In genomic region chr1:110870721-110871388, GRCh38 we compare ENCODE assay signal across 18 cellular contexts. TPM values are rescaled to one million over a fixed set of nuclear protein-coding genes. Genes with fewer than 3 reads are reported as not detected.
DNase-seq lines count a peak whose midpoint lies in the region; ATAC-seq, FAIRE-seq and TF ChIP-seq lines count a peak whose summit lies in the region.
"Had no signal": no experiment of that assay in that cellular context is flagged by ENCODE, and none has a peak within 500 bp of the region (broad histone marks: within the 10 kb centered on the region; RNA-seq: fewer than 3 reads in every experiment).

No MANE protein-coding gene starts in this region.

- peaks cover 28% of the 10 kb centered on the region for H3K36me3 Mint-ChIP-seq in CD8-positive, alpha-beta T cell
- peaks cover 59% of the 10 kb centered on the region for H3K36me3 Mint-ChIP-seq in activated CD4-positive, alpha-beta memory T cell treated with anti-CD3 and anti-CD28 coated beads, Interleukin-2, amount 10 ng/mL, durations not matched to agents 7 days and 5 days (ENCODE audit: low read depth)
- no peaks in the 10 kb centered on the region for H3K36me3 Mint-ChIP-seq in nephron progenitor cell (ENCODE audit: low read depth)

- H3K4ac ChIP-seq in mesendoderm (ENCODE audit: low read depth, low read length), result no peak overlapping the region

- no CpG with 5 or more reads among the region's 3 CpGs for WGBS in mesendoderm (ENCODE audit: extremely low coverage, insufficient coverage, low lambda C conversion rate)

- peak overlapping the region; percentile 98 for H3K27ac Mint-ChIP-seq in CD8-positive, alpha-beta T cell
- peak overlapping the region; percentile 34 for H3K27ac Mint-ChIP-seq in activated CD4-positive, alpha-beta memory T cell treated with anti-CD3 and anti-CD28 coated beads, Interleukin-2, amount 10 ng/mL, durations not matched to agents 7 days and 5 days
- no peak overlapping the region for H3K27ac Mint-ChIP-seq in nephron progenitor cell

- H3K4me1 ChIP-seq in CD8-positive, alpha-beta T cell (ENCODE audit: insufficient read depth, low read length), result peaks cover 29% of the 10 kb centered on the region
- no peaks in the 10 kb centered on the region for H3K4me1 ChIP-seq in mesendoderm (ENCODE audit: control insufficient read depth, low read depth, low read length)

- intact Hi-C loops in CD8-positive, alpha-beta T cell (cut with DNase I, micrococcal nuclease), result loop anchor here (5.0 to 10.0 kb wide), 6 partner anchors 39 to 534 kb away; partner anchors contain the start of genes CEPT1 (in 1 of the 2), DRAM2 (in 1 of the 2) and RBM15 (in 1 of the 2)

- H3K23ac ChIP-seq in mesendoderm (ENCODE audit: low read length), result no peak overlapping the region

- peak overlapping the region; percentile 95 for H3K27ac ChIP-seq in CD8-positive, alpha-beta T cell (ENCODE audit: low read depth, low read length)
- no peak overlapping the region for H3K27ac ChIP-seq in mesendoderm (ENCODE audit: low read depth, low read length)
- H3K27ac ChIP-seq: HL-60, left lung had no signal

- H3K4me1 Mint-ChIP-seq in CD8-positive, alpha-beta T cell (ENCODE audit: low read depth), result peaks cover 55% of the 10 kb centered on the region
- H3K4me1 Mint-ChIP-seq in activated CD4-positive, alpha-beta memory T cell treated with anti-CD3 and anti-CD28 coated beads, Interleukin-2, amount 10 ng/mL, durations not matched to agents 7 days and 5 days, result peaks cover 29% of the 10 kb centered on the region
- H3K4me1 Mint-ChIP-seq in nephron progenitor cell, result peaks cover 4% of the 10 kb centered on the region

- no peak overlapping the region for H3K4me2 ChIP-seq in mesendoderm (ENCODE audit: low read length)

- H2BK15ac ChIP-seq in mesendoderm (replicated peaks; ENCODE audit: low read depth), result no peak overlapping the region

- H3K4me3 ChIP-seq in CD8-positive, alpha-beta T cell (ENCODE audit: low read depth, low read length), result no peak overlapping the region
- no peak overlapping the region for H3K4me3 ChIP-seq in mesendoderm (ENCODE audit: low read length)
- H3K4me3 ChIP-seq: left lung had no signal

- H3K18ac ChIP-seq in mesendoderm (ENCODE audit: low read length), result no peak overlapping the region

- H3K79me1 ChIP-seq in mesendoderm (ENCODE audit: low read length), result no peaks in the 10 kb centered on the region

- H2AK5ac ChIP-seq in mesendoderm (ENCODE audit: low read length), result no peak overlapping the region

- H3K4me3 Mint-ChIP-seq in CD8-positive, alpha-beta T cell, result peak overlapping the region; percentile 29
- H3K4me3 Mint-ChIP-seq in activated CD4-positive, alpha-beta memory T cell treated with anti-CD3 and anti-CD28 coated beads, Interleukin-2, amount 10 ng/mL, durations not matched to agents 7 days and 5 days, result no peak overlapping the region
- H3K4me3 Mint-ChIP-seq in nephron progenitor cell, result no peak overlapping the region

- H3K56ac ChIP-seq in mesendoderm (ENCODE audit: low read length), result no peak overlapping the region

- H3K36me3 ChIP-seq in CD8-positive, alpha-beta T cell (ENCODE audit: insufficient read depth, low read length), result no peaks in the 10 kb centered on the region
- H3K36me3 ChIP-seq in mesendoderm (ENCODE audit: control insufficient read depth, insufficient read depth, low read length), result no peaks in the 10 kb centered on the region
- H3K36me3 ChIP-seq: left lung had no signal

- CTCF ChIA-PET in CD8-positive, alpha-beta T cell (lab: Charles Lee), result interaction anchor here (1.1 kb wide), 2 partner anchors 41 to 122 kb away, joined by 3 to 4 read pairs; no protein-coding TSS in a partner anchor
- CTCF ChIA-PET in activated CD4-positive, alpha-beta memory T cell treated with anti-CD3 and anti-CD28 coated beads, Interleukin-2, amount 10 ng/mL, durations not matched to agents 7 days and 5 days (lab: Charles Lee), result interaction anchor here (1.0 kb wide), 1 partner anchor 84 kb away, joined by 3 read pairs; no protein-coding TSS in a partner anchor

- peak; percentile 30 for FAIRE-seq in GM12892 (lab: Jason Lieb, UNC)

- no peaks in the 10 kb centered on the region for H3K9me3 ChIP-seq in CD8-positive, alpha-beta T cell (ENCODE audit: low read length)

- ATAC-seq in CD8-positive, alpha-beta T cell, result no peak
- no peak for ATAC-seq in GM18867 (IDR thresholded peaks at IDR 0.05; ENCODE audit: unreplicated experiment)
- ATAC-seq: left lung had no signal

- H2BK5ac ChIP-seq in mesendoderm (ENCODE audit: low read length), result no peak overlapping the region

- no peaks in the 10 kb centered on the region for H3K27me3 Mint-ChIP-seq in CD8-positive, alpha-beta T cell (ENCODE audit: low read depth)
- H3K27me3 Mint-ChIP-seq in activated CD4-positive, alpha-beta memory T cell treated with anti-CD3 and anti-CD28 coated beads, Interleukin-2, amount 10 ng/mL, durations not matched to agents 7 days and 5 days, result no peaks in the 10 kb centered on the region
- no peaks in the 10 kb centered on the region for H3K27me3 Mint-ChIP-seq in nephron progenitor cell (ENCODE audit: low read depth, poor library complexity)

- no peak overlapping the region for H3K9ac ChIP-seq in mesendoderm (ENCODE audit: low read length)

- no peak for TF ChIP-seq POLR2A in GM12892 (IDR thresholded peaks at IDR 0.05; ENCODE audit: low read depth, low read length)

- H3K27me3 ChIP-seq in CD8-positive, alpha-beta T cell (ENCODE audit: insufficient read depth, low read length), result no peaks in the 10 kb centered on the region
- H3K27me3 ChIP-seq in mesendoderm (ENCODE audit: insufficient read depth, low read length, poor library complexity), result no peaks in the 10 kb centered on the region
- H3K27me3 ChIP-seq: left lung had no signal

- no peak for DNase-seq in CD8-positive, alpha-beta T cell
- DNase-seq in GM12892 (ENCODE audit: insufficient read length) (no peak), mesendoderm (peak; percentile 19), NCI-H2029 treated with DMSO at 0.1 percent for 48 hours (lab: John Stamatoyannopoulos, UW) (no peak), nephron progenitor cell (no peak)
- DNase-seq in activated CD4-positive, alpha-beta memory T cell treated with anti-CD3 and anti-CD28 coated beads, Interleukin-2, amount 10 ng/mL, durations not matched to agents 7 days and 5 days, result no peak
- DNase-seq: activated CD8-positive, alpha-beta memory T cell treated with anti-CD3 and anti-CD28 coated beads, Interleukin-2, amount 50 U/mL, for 48 hours; hippocampal formation; Kasumi-1; left lung; NCI-H2029; NCI-H69; SIG-M5 had no signal

- H4K5ac ChIP-seq in mesendoderm (ENCODE audit: low read length), result no peak overlapping the region

- H2BK120ac ChIP-seq in mesendoderm (ENCODE audit: low read depth, low read length), result no peak overlapping the region

- H4K8ac ChIP-seq in mesendoderm (ENCODE audit: low read depth, low read length), result no peak overlapping the region

- TF ChIP-seq CTCF in CD8-positive, alpha-beta T cell (IDR thresholded peaks at IDR 0.05), result no peak
- no peak for TF ChIP-seq CTCF in nephron progenitor cell (IDR thresholded peaks at IDR 0.05)

- POLR2A ChIA-PET in CD8-positive, alpha-beta T cell (lab: Charles Lee), result no interaction called here
- POLR2A ChIA-PET in activated CD4-positive, alpha-beta memory T cell treated with anti-CD3 and anti-CD28 coated beads, Interleukin-2, amount 10 ng/mL, durations not matched to agents 7 days and 5 days (lab: Charles Lee), result interaction anchor here (2.5 to 8.1 kb wide), 5 partner anchors 9 to 200 kb away, joined by 10 to 170 read pairs (median 136); partner anchors contain the start of genes KCNA3 and LRIF1

- H3K79me2 ChIP-seq in mesendoderm (ENCODE audit: control insufficient read depth, insufficient read depth, low read length), result no peaks in the 10 kb centered on the region

- H3K9me3 Mint-ChIP-seq in CD8-positive, alpha-beta T cell, result peaks cover 6% of the 10 kb centered on the region
- peaks cover 23% of the 10 kb centered on the region for H3K9me3 Mint-ChIP-seq in activated CD4-positive, alpha-beta memory T cell treated with anti-CD3 and anti-CD28 coated beads, Interleukin-2, amount 10 ng/mL, durations not matched to agents 7 days and 5 days
- H3K9me3 Mint-ChIP-seq in nephron progenitor cell, result peaks cover 19% of the 10 kb centered on the region

RNA-seq across cellular contexts. Expression of gene CD53, which starts 2.1 kb away (rescaled TPM):
- total RNA-seq in CD8-positive, alpha-beta T cell, result 100 to 1,000 TPM; 205 to 213 TPM
- polyA plus RNA-seq in GM12892 (2012; ENCODE audit: missing spikeins), result 441 TPM
- total RNA-seq in activated CD4-positive, alpha-beta memory T cell treated with anti-CD3 and anti-CD28 coated beads, Interleukin-2, amount 10 ng/mL, durations not matched to agents 7 days and 5 days, result 100 to 1,000 TPM; 657 to 659 TPM
- 0.32 TPM for polyA plus RNA-seq in mesendoderm (2013, experiment 1 of 2)
- polyA plus RNA-seq in mesendoderm (2013, experiment 2 of 2), result 0.31 TPM
- total RNA-seq: dermis microvascular lymphatic vessel endothelial cell, fibroblast of lung had no signal
- polyA plus RNA-seq: fibroblast of lung, neural cell had no signal
